Comparison of ENCODE assay signal across 18 cellular contexts in genomic region chr11:36381005-36381350, GRCh38.
DNase-seq lines count a peak whose midpoint lies in the region; ATAC-seq and TF ChIP-seq lines count a peak whose summit lies in the region.
"Had no signal": no experiment of that assay in that cellular context is flagged by ENCODE, and none has a peak within 500 bp of the region (broad histone marks: within the 10 kb centered on the region; RNA-seq: fewer than 3 reads in every experiment).

No MANE protein-coding gene starts in this region.

- H4K20me1 ChIP-seq in OCI-LY3 (ENCODE audit: insufficient read depth, low read length): no peaks in the 10 kb centered on the region

- peak overlapping the region; percentile 5 for H3K4me3 Mint-ChIP-seq in activated CD4-positive, alpha-beta T cell treated with anti-CD3 and anti-CD28 coated beads, Interleukin-2, amount 10 ng/mL, durations not matched to agents 7 days and 5 days
- peak overlapping the region; percentile 17 to 66 for H3K4me3 Mint-ChIP-seq in stimulated activated naive B cell treated with anti-CD40 and anti-IgM and Interleukin-4, amounts not matched to agents 10 μg/mL and 1 μg/mL and 100 μg/mL, for 72 hours

- TF ChIP-seq CTCF in OCI-LY3 (IDR thresholded peaks at IDR 0.05; ENCODE audit: low read depth, low read length): no peak

- no peaks in the 10 kb centered on the region for H3K79me2 ChIP-seq in OCI-LY3 (ENCODE audit: low read length)

- no peak overlapping the region for H3K27ac Mint-ChIP-seq in activated CD4-positive, alpha-beta T cell treated with anti-CD3 and anti-CD28 coated beads, Interleukin-2, amount 10 ng/mL, durations not matched to agents 7 days and 5 days
- no peak overlapping the region for H3K27ac Mint-ChIP-seq in stimulated activated naive B cell treated with anti-CD40 and anti-IgM and Interleukin-4, amounts not matched to agents 10 μg/mL and 1 μg/mL and 100 μg/mL, for 72 hours

- no peak for DNase-seq in activated CD4-positive, alpha-beta T cell treated with anti-CD3 and anti-CD28 coated beads, Interleukin-2, amount 10 ng/mL, durations not matched to agents 7 days and 5 days
- no peak for DNase-seq in activated CD4-positive, alpha-beta T cell treated with anti-CD3 and anti-CD28 coated beads, Interleukin-2, amount 50 U/mL, for 1 hour
- no peak for DNase-seq in effector memory CD4-positive, alpha-beta T cell
- DNase-seq in stimulated activated naive B cell treated with anti-CD40 and anti-IgM and Interleukin-4, amounts not matched to agents 10 μg/mL and 1 μg/mL and 100 μg/mL, for 72 hours: no peak
- DNase-seq in DMS 273 (lab: John Stamatoyannopoulos, UW; ENCODE audit: unreplicated experiment): no peak
- no peak for DNase-seq in cerebellum (ENCODE audit: low spot score)
- DNase-seq in A172 (ENCODE audit: low spot score): no peak
- DNase-seq: activated CD4-positive, alpha-beta T cell treated with anti-CD3 and anti-CD28 coated beads for 1 hour; amniotic stem cell; hippocampal formation; IMR-90; MM.1S; NCI-H187 treated with DMSO at 0.1 percent for 48 hours; SIG-M5; stimulated activated CD4-positive, alpha-beta T cell treated with anti-CD3 and anti-CD28 coated beads, Interleukin-12 subunit alpha, Interleukin-12 subunit beta, amount 100 ng/mL, for 4 hours; stimulated activated naive CD4-positive, alpha-beta T cell treated with Interleukin-2 at 50 U/mL for 16 hours; T-helper 9 cell had no signal

- no peaks in the 10 kb centered on the region for H3K36me3 ChIP-seq in OCI-LY3 (replicated peaks; ENCODE audit: low read depth, low read length)
- no peaks in the 10 kb centered on the region for H3K36me3 ChIP-seq in effector memory CD4-positive, alpha-beta T cell (ENCODE audit: control insufficient read depth, insufficient read depth, low read length)

- peaks cover 19% of the 10 kb centered on the region for H3K4me1 ChIP-seq in OCI-LY3 (ENCODE audit: low read length)
- H3K4me1 ChIP-seq in effector memory CD4-positive, alpha-beta T cell (ENCODE audit: control insufficient read depth, insufficient read depth, low read length, poor library complexity, severe bottlenecking): peaks cover 5% of the 10 kb centered on the region

- ATAC-seq in stimulated activated naive B cell treated with anti-CD40 and anti-IgM and Interleukin-4, amounts not matched to agents 10 μg/mL and 1 μg/mL and 100 μg/mL, for 72 hours (replicated peaks): no peak

- no peak overlapping the region for H3K27ac ChIP-seq in OCI-LY3 (ENCODE audit: low read length)
- H3K27ac ChIP-seq in effector memory CD4-positive, alpha-beta T cell (ENCODE audit: insufficient read depth, low read length, poor library complexity, severe bottlenecking): peak overlapping the region; percentile 13

- peaks cover 29% of the 10 kb centered on the region for H3K4me1 Mint-ChIP-seq in activated CD4-positive, alpha-beta T cell treated with anti-CD3 and anti-CD28 coated beads, Interleukin-2, amount 10 ng/mL, durations not matched to agents 7 days and 5 days
- H3K4me1 Mint-ChIP-seq in stimulated activated naive B cell treated with anti-CD40 and anti-IgM and Interleukin-4, amounts not matched to agents 10 μg/mL and 1 μg/mL and 100 μg/mL, for 72 hours: peaks cover 23 to 38% of the 10 kb centered on the region in 2 donors

- no peak overlapping the region for H3K9ac ChIP-seq in OCI-LY3 (ENCODE audit: low read length)

- peaks cover 43% of the 10 kb centered on the region for H3K27me3 Mint-ChIP-seq in activated CD4-positive, alpha-beta T cell treated with anti-CD3 and anti-CD28 coated beads, Interleukin-2, amount 10 ng/mL, durations not matched to agents 7 days and 5 days
- peaks cover 6 to 11% of the 10 kb centered on the region in 2 donors for H3K27me3 Mint-ChIP-seq in stimulated activated naive B cell treated with anti-CD40 and anti-IgM and Interleukin-4, amounts not matched to agents 10 μg/mL and 1 μg/mL and 100 μg/mL, for 72 hours

- peak overlapping the region; percentile 26 for H3K4me3 ChIP-seq in OCI-LY3 (ENCODE audit: low read length)
- peak overlapping the region; percentile 17 for H3K4me3 ChIP-seq in effector memory CD4-positive, alpha-beta T cell (ENCODE audit: insufficient read depth, low read depth, low read length, poor library complexity, severe bottlenecking)

- H3K36me3 Mint-ChIP-seq in activated CD4-positive, alpha-beta T cell treated with anti-CD3 and anti-CD28 coated beads, Interleukin-2, amount 10 ng/mL, durations not matched to agents 7 days and 5 days (ENCODE audit: low read depth): peaks cover 3% of the 10 kb centered on the region
- H3K36me3 Mint-ChIP-seq in stimulated activated naive B cell treated with anti-CD40 and anti-IgM and Interleukin-4, amounts not matched to agents 10 μg/mL and 1 μg/mL and 100 μg/mL, for 72 hours: peaks cover 4 to 7% of the 10 kb centered on the region in 2 donors

- H3K9me3 Mint-ChIP-seq in activated CD4-positive, alpha-beta T cell treated with anti-CD3 and anti-CD28 coated beads, Interleukin-2, amount 10 ng/mL, durations not matched to agents 7 days and 5 days: no peaks in the 10 kb centered on the region
- no peaks in the 10 kb centered on the region for H3K9me3 Mint-ChIP-seq in stimulated activated naive B cell treated with anti-CD40 and anti-IgM and Interleukin-4, amounts not matched to agents 10 μg/mL and 1 μg/mL and 100 μg/mL, for 72 hours

- H3K4me2 ChIP-seq in OCI-LY3 (ENCODE audit: low read length): peak overlapping the region; percentile 59

- POLR2A ChIA-PET in activated CD4-positive, alpha-beta T cell treated with anti-CD3 and anti-CD28 coated beads, Interleukin-2, amount 10 ng/mL, durations not matched to agents 7 days and 5 days (lab: Charles Lee): no interaction called here

- H3K27me3 ChIP-seq in OCI-LY3 (ENCODE audit: low read depth, low read length): peaks cover 1% of the 10 kb centered on the region
- no peaks in the 10 kb centered on the region for H3K27me3 ChIP-seq in effector memory CD4-positive, alpha-beta T cell (replicated peaks; ENCODE audit: control insufficient read depth, insufficient read depth, low read length, poor library complexity, severe bottlenecking)

- CTCF ChIA-PET in activated CD4-positive, alpha-beta T cell treated with anti-CD3 and anti-CD28 coated beads, Interleukin-2, amount 10 ng/mL, durations not matched to agents 7 days and 5 days (lab: Charles Lee): interaction anchor here (0.5 to 2.3 kb wide), 4 partner anchors 20 to 99 kb away, joined by 3 to 8 read pairs (median 3); no protein-coding TSS in a partner anchor

- no peak overlapping the region for H2AFZ ChIP-seq in OCI-LY3 (ENCODE audit: low read depth, low read length)

- H3K9me3 ChIP-seq in OCI-LY3 (ENCODE audit: insufficient read depth, low read length): no peaks in the 10 kb centered on the region
- no peaks in the 10 kb centered on the region for H3K9me3 ChIP-seq in effector memory CD4-positive, alpha-beta T cell (ENCODE audit: control insufficient read depth, low read length)
